Comparison of ENCODE assay signal across 15 cellular contexts in genomic region chr22:29216011-29216872, GRCh38. TPM values are rescaled to one million over a fixed set of nuclear protein-coding genes. Genes with fewer than 3 reads are reported as not detected.
DNase-seq lines count a peak whose midpoint lies in the region; ATAC-seq, FAIRE-seq and TF ChIP-seq lines count a peak whose summit lies in the region.
"Had no signal": no experiment of that assay in that cellular context is flagged by ENCODE, and none has a peak within 500 bp of the region (broad histone marks: within the 10 kb centered on the region; RNA-seq: fewer than 3 reads in every experiment).

No MANE protein-coding gene starts in this region.

- no peak overlapping the region for H3K9ac ChIP-seq in kidney (ENCODE audit: low read length in 2 of 2)
- H3K9ac ChIP-seq: BLaER1 had no signal

- H3K27me3 ChIP-seq in adrenal gland (no peaks in the 10 kb centered on the region), stomach (no peaks in the 10 kb centered on the region)

- peak; percentile 1 for DNase-seq in GM19238 (ENCODE audit: insufficient read length, low spot score)
- no peak for DNase-seq in adrenal gland
- peak; percentile 51 for DNase-seq in kidney
- DNase-seq in stomach, result no peak
- no peak for DNase-seq in NOMO-1 (lab: John Stamatoyannopoulos, UW; ENCODE audit: unreplicated experiment in 2 of 2)
- DNase-seq: DMS153, Kasumi-1, NCI-H187 treated with DMSO at 0.1 percent for 48 hours, SHP77 had no signal

- ATAC-seq in HG03159 (IDR thresholded peaks at IDR 0.05; ENCODE audit: unreplicated experiment) (no peak), HG02610 (IDR thresholded peaks at IDR 0.05; ENCODE audit: unreplicated experiment) (no peak)

- no peaks in the 10 kb centered on the region for H3K9me3 ChIP-seq in adrenal gland (replicated peaks in 1 of 3)
- H3K9me3 ChIP-seq in kidney (ENCODE audit: control insufficient read depth in 1 of 2, low read length in 2 of 2), result no peaks in the 10 kb centered on the region
- H3K9me3 ChIP-seq in stomach, result no peaks in the 10 kb centered on the region
- H3K9me3 ChIP-seq: BLaER1 had no signal

- H3K4me3 ChIP-seq in adrenal gland, result no peak overlapping the region
- no peak overlapping the region for H3K4me3 ChIP-seq in kidney (ENCODE audit: low read length in 2 of 2)
- no peak overlapping the region for H3K4me3 ChIP-seq in stomach
- H3K4me3 ChIP-seq: BLaER1 had no signal

- no peak for TF ChIP-seq POLR2A in adrenal gland (IDR thresholded peaks at IDR 0.05)
- no peak for TF ChIP-seq POLR2A in stomach (IDR thresholded peaks at IDR 0.05)

- peak overlapping the region; percentile 33 to 90 (median 66) for H3K27ac ChIP-seq in adrenal gland
- no peak overlapping the region for H3K27ac ChIP-seq in kidney (ENCODE audit: low read depth in 2 of 2, low read length in 2 of 2)
- peak overlapping the region; percentile 17 for H3K27ac ChIP-seq in temporal lobe (ENCODE audit: low read depth, low read length)
- H3K27ac ChIP-seq in stomach, result peak overlapping the region in 2 of 5 donors; percentile 1 to 40
- H3K27ac ChIP-seq: BLaER1 had no signal

- intact Hi-C loops in adrenal gland (cut with DNase I), result loop anchor here in 1 of 2 donors (5.0 kb wide), 1 partner anchor 46 kb away; no protein-coding TSS in a partner anchor
- intact Hi-C loops in kidney (cut with DNase I), result no loop called here
- intact Hi-C loops in stomach (cut with DNase I; ENCODE audit: low total_unique reads), result no loop called here

- 56 to 76% (median 72%) methylated on average over 7 to 14 of the region's 14 CpGs for WGBS in adrenal gland, 4 donors
- 70 to 87% (median 85%) methylated on average over 10 to 14 of the region's 14 CpGs for WGBS in stomach, 5 donors

- no peak for FAIRE-seq in kidney (lab: Jason Lieb, UNC)
- FAIRE-seq: GM19239, RCC 7860 had no signal

- TF ChIP-seq CTCF in adrenal gland (IDR thresholded peaks at IDR 0.05) (no peak), kidney (IDR thresholded peaks at IDR 0.05; ENCODE audit: borderline replicate concordance, extremely low read depth, insufficient read depth) (no peak), stomach (IDR thresholded peaks at IDR 0.05) (no peak)

- H3K4me1 ChIP-seq in adrenal gland (replicated peaks in 1 of 2) (peaks cover 13 to 22% of the 10 kb centered on the region in 2 donors), kidney (ENCODE audit: control insufficient read depth in 1 of 2, insufficient read depth in 1 of 2, low read depth in 1 of 2, low read length in 2 of 2) (peaks cover 0 to 2% of the 10 kb centered on the region in 2 donors), stomach (peaks cover 11 to 27% (median 25%) of the 10 kb centered on the region in 4 donors)
- H3K4me1 ChIP-seq: BLaER1 had no signal

- no peak for TF ChIP-seq EP300 in stomach (IDR thresholded peaks at IDR 0.05)

- H3K36me3 ChIP-seq in adrenal gland (replicated peaks in 1 of 2) (no peaks in the 10 kb centered on the region), kidney (ENCODE audit: control insufficient read depth in 1 of 2, insufficient read depth in 2 of 2, low read length in 2 of 2) (no peaks in the 10 kb centered on the region), stomach (no peaks in the 10 kb centered on the region)
- H3K36me3 ChIP-seq: BLaER1 had no signal

RNA-seq across cellular contexts. Expression of gene EMID1, which starts 10.5 kb away (rescaled TPM):
- total RNA-seq in adrenal gland (10 to 100 TPM; 12.7 to 70.9 (median 43.6) TPM), kidney (9.6 TPM), temporal lobe (37.9 TPM), stomach (10 to 100 TPM in 2 of 5 donors, 1 to 10 TPM in 2, not detected in 1; 1.8 to 23.6 (median 9.5) TPM)
- polyA plus RNA-seq in adrenal gland (10 to 100 TPM in 2 of 3 donors, 1 to 10 TPM in 1; 2.5 to 36.9 (median 35.2) TPM), kidney (ENCODE audit: insufficient read depth, low read depth, low replicate concordance) (25.5 TPM), stomach (10 to 100 TPM in 2 of 3 donors, 1 to 10 TPM in 1; 2.5 to 12.7 (median 10.3) TPM)

RNA-seq across cellular contexts. Expression of gene RHBDD3, which starts 51.5 kb away (rescaled TPM):
- total RNA-seq in adrenal gland (100 to 1,000 TPM in 1 of 8 donors, 10 to 100 TPM in 7; 27.4 to 103 (median 42.6) TPM), kidney (19.2 TPM), temporal lobe (16.2 TPM), stomach (10 to 100 TPM; 14.5 to 76.5 (median 45.1) TPM)
- polyA plus RNA-seq in adrenal gland (10 to 100 TPM; 12.2 to 76.3 (median 48.2) TPM), kidney (ENCODE audit: insufficient read depth, low read depth, low replicate concordance) (26.3 TPM), stomach (10 to 100 TPM in 2 of 3 donors, 1 to 10 TPM in 1; 9.8 to 19.6 (median 16.7) TPM)

RNA-seq across cellular contexts. Expression of gene EWSR1, which starts 51.8 kb away (rescaled TPM):
- 100 to 1,000 TPM; 152 to 302 (median 197) TPM for total RNA-seq in adrenal gland
- 100 to 1,000 TPM; 269 to 351 (median 278) TPM for polyA plus RNA-seq in adrenal gland
- 214 TPM for total RNA-seq in kidney
- polyA plus RNA-seq in kidney (ENCODE audit: insufficient read depth, low read depth, low replicate concordance), result 124 TPM
- 122 TPM for total RNA-seq in temporal lobe
- 100 to 1,000 TPM; 145 to 376 (median 185) TPM for total RNA-seq in stomach
- polyA plus RNA-seq in stomach, result 100 to 1,000 TPM in 1 of 3 donors, 10 to 100 TPM in 2; 97.7 to 137 (median 98.2) TPM

Comparison
In these comparisons a context has a peak if more than half of its experiments do, and no peak if none do; other contexts are left out.
1. DNase-seq: peak in GM19238 (single experiment) and kidney (single experiment); none in adrenal gland (0 of 7), stomach (single experiment) and NOMO-1 (0 of 2).
2. H3K27ac ChIP-seq: peak in adrenal gland (5 of 5) and temporal lobe (single experiment); none in kidney (0 of 2).